In the genomic region with DNA sequence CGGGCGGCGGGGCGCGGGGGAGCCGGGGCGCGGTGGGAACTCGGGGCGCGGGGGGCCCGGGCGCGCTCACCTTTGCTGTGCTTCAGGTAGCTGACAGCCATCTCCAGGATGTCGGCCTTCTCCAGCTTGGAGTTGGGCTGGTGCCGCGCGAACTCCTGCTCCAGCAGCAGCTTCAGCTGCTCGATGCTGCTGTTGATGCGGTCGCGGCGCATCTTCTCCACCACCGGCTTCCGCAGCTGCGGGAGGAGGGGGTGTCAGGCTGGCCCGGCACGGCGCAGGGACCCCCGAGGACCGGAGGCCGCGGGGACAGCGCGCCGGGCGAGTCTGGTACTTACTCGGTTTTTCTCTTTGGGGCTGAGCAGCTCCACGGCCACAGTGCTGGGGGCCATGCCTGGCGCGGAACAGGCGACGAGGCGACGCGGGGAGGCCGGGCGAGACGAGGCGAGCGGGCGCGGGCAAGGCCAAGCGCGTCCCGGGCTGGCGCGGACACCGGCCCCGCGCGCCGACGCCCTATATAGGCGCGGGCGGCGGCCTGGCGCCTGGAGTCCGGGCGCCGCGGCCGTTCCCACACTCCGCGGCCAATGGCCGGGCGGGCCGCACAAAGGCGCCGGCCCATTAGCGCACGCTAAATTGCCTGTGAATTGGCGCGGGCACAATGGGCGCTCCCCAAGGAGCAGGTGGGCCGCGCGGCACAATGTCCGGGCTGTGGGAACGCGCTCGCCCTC, we compare ENCODE assay signal across 10 cellular contexts. TPM values are rescaled to one million over a fixed set of nuclear protein-coding genes. Genes with fewer than 3 reads are reported as not detected.
DNase-seq lines count a peak whose midpoint lies in the region; ATAC-seq, FAIRE-seq and TF ChIP-seq lines count a peak whose summit lies in the region.
"Had no signal": no experiment of that assay in that cellular context is flagged by ENCODE, and none has a peak within 500 bp of the region (broad histone marks: within the 10 kb centered on the region; RNA-seq: fewer than 3 reads in every experiment).

TSS of gene HES5 (minus strand) at position 488 of the 725 bp plus-strand sequence. CDS start at position 389, 99 bp downstream.

- peak within 1 kb of the TSS; percentile 52 for H3K4me3 ChIP-seq in right cardiac atrium (ENCODE audit: low read length)

- H3K4me3 Mint-ChIP-seq in activated T-cell treated with anti-CD3 and anti-CD28 coated beads, Interleukin-2, amount 50 U/mL, for 24 hours, result peak within 1 kb of the TSS; percentile 62
- peak within 1 kb of the TSS; percentile 51 for H3K4me3 Mint-ChIP-seq in stimulated activated effector memory CD8-positive, alpha-beta T cell treated with anti-CD3 and anti-CD28 coated beads, Interleukin-12 subunit alpha, Interleukin-12 subunit beta, amount 100 ng/mL, for 72 hours

- H3K27ac Mint-ChIP-seq in activated T-cell treated with anti-CD3 and anti-CD28 coated beads, Interleukin-2, amount 50 U/mL, for 24 hours, result peak within 1 kb of the TSS; percentile 22
- no peak within 1 kb of the TSS for H3K27ac Mint-ChIP-seq in stimulated activated effector memory CD8-positive, alpha-beta T cell treated with anti-CD3 and anti-CD28 coated beads, Interleukin-12 subunit alpha, Interleukin-12 subunit beta, amount 100 ng/mL, for 72 hours

- no peak for FAIRE-seq in H54 (lab: Jason Lieb, UNC)

- intact Hi-C loops in right cardiac atrium (cut with DNase I), result no loop called here

- H3K36me3 Mint-ChIP-seq in activated T-cell treated with anti-CD3 and anti-CD28 coated beads, Interleukin-2, amount 50 U/mL, for 24 hours (ENCODE audit: low read depth), result peaks cover 6% of the 10 kb centered on the region
- H3K36me3 Mint-ChIP-seq in stimulated activated effector memory CD8-positive, alpha-beta T cell treated with anti-CD3 and anti-CD28 coated beads, Interleukin-12 subunit alpha, Interleukin-12 subunit beta, amount 100 ng/mL, for 72 hours, result peaks cover 6% of the 10 kb centered on the region

- POLR2A ChIA-PET in HEK293T (lab: Yijun Ruan, JAX), result interaction anchor here (8.5 kb wide), 1 partner anchor 16 kb away, joined by 74 read pairs; no protein-coding TSS in a partner anchor

- no peaks in the 10 kb centered on the region for H3K27me3 ChIP-seq in right cardiac atrium (ENCODE audit: control insufficient read depth, insufficient read depth)

- peaks cover 37% of the 10 kb centered on the region for H3K27me3 Mint-ChIP-seq in activated T-cell treated with anti-CD3 and anti-CD28 coated beads, Interleukin-2, amount 50 U/mL, for 24 hours

- DNase-seq in NCI-H187 (lab: John Stamatoyannopoulos, UW) (peak; percentile 44 to 59), NCI-H187 treated with DMSO at 0.1 percent for 48 hours (lab: John Stamatoyannopoulos, UW) (no peak), right cardiac atrium (peak in 2 of 3 donors; percentile 81 to 82), HEK293T (ENCODE audit: extremely low spot score) (no peak), HuH-7.5 (ENCODE audit: low spot score) (no peak), H54 (ENCODE audit: insufficient read length, low spot score) (no peak)
- peak; percentile 53 for DNase-seq in activated T-cell treated with anti-CD3 and anti-CD28 coated beads, Interleukin-2, amount 50 U/mL, for 24 hours
- no peak for DNase-seq in stimulated activated effector memory CD8-positive, alpha-beta T cell treated with anti-CD3 and anti-CD28 coated beads, Interleukin-12 subunit alpha, Interleukin-12 subunit beta, amount 100 ng/mL, for 72 hours (ENCODE audit: low spot score in 2 of 2)

- peaks cover 10% of the 10 kb centered on the region for H3K4me1 ChIP-seq in right cardiac atrium (ENCODE audit: control insufficient read depth, insufficient read depth, low read length)

- CTCF ChIA-PET in HEK293T (lab: Yijun Ruan, JAX), result no interaction called here

- no peaks in the 10 kb centered on the region for H3K9me3 ChIP-seq in right cardiac atrium (ENCODE audit: control insufficient read depth, low read length)

- peaks cover 27% of the 10 kb centered on the region for H3K4me1 Mint-ChIP-seq in activated T-cell treated with anti-CD3 and anti-CD28 coated beads, Interleukin-2, amount 50 U/mL, for 24 hours (ENCODE audit: low read depth)
- H3K4me1 Mint-ChIP-seq in stimulated activated effector memory CD8-positive, alpha-beta T cell treated with anti-CD3 and anti-CD28 coated beads, Interleukin-12 subunit alpha, Interleukin-12 subunit beta, amount 100 ng/mL, for 72 hours, result peaks cover 14% of the 10 kb centered on the region

- no peak for TF ChIP-seq POLR2A in H54 (IDR thresholded peaks at IDR 0.05; ENCODE audit: low read depth, low read length)

- H3K27ac ChIP-seq in right cardiac atrium (ENCODE audit: low read length), result peak within 1 kb of the TSS; percentile 33

- no peaks in the 10 kb centered on the region for H3K9me3 Mint-ChIP-seq in activated T-cell treated with anti-CD3 and anti-CD28 coated beads, Interleukin-2, amount 50 U/mL, for 24 hours
- no peaks in the 10 kb centered on the region for H3K9me3 Mint-ChIP-seq in stimulated activated effector memory CD8-positive, alpha-beta T cell treated with anti-CD3 and anti-CD28 coated beads, Interleukin-12 subunit alpha, Interleukin-12 subunit beta, amount 100 ng/mL, for 72 hours
- H3K9me3 Mint-ChIP-seq: activated naive CD4-positive, alpha-beta T cell treated with anti-CD3 and anti-CD28 coated beads, Interleukin-2, amount 50 U/mL, for 72 hours had no signal

- ATAC-seq in right cardiac atrium, result peak; percentile 5 to 39
- ATAC-seq in stimulated activated effector memory CD8-positive, alpha-beta T cell treated with anti-CD3 and anti-CD28 coated beads, Interleukin-12 subunit alpha, Interleukin-12 subunit beta, amount 100 ng/mL, for 72 hours, result no peak
- ATAC-seq: activated naive CD4-positive, alpha-beta T cell treated with anti-CD3 and anti-CD28 coated beads, Interleukin-2, amount 50 U/mL, for 72 hours had no signal

- 1% methylated on average over 93 of the region's 93 CpGs for WGBS in right cardiac atrium

TF ChIP-seq in HEK293T, 16 proteins besides CTCF, POLR2A, EP300 and RAD21:
- no peak for TF ChIP-seq FOXA1 (IDR thresholded peaks at IDR 0.05)
- TF ChIP-seq CTBP1 (IDR thresholded peaks at IDR 0.05; ENCODE audit: borderline replicate concordance), result no peak
- no peak for TF ChIP-seq ARNT (IDR thresholded peaks at IDR 0.05)
- TF ChIP-seq TARDBP (IDR thresholded peaks at IDR 0.05), result no peak
- no peak for TF ChIP-seq SP1 (IDR thresholded peaks at IDR 0.05)
- no peak for TF ChIP-seq HDGF (IDR thresholded peaks at IDR 0.05; ENCODE audit: borderline replicate concordance)
- TF ChIP-seq ZNF384 (IDR thresholded peaks at IDR 0.05), result no peak
- TF ChIP-seq FOXK2 (IDR thresholded peaks at IDR 0.05), result no peak
- no peak for TF ChIP-seq FOXM1 (IDR thresholded peaks at IDR 0.05; ENCODE audit: borderline replicate concordance)

RNA-seq across cellular contexts. Expression of gene HES5, which starts in this region (rescaled TPM):
- 1 to 10 TPM in 2 of 4 donors, under 1 TPM in 2; 0.61 to 1.8 (median 1.2) TPM for total RNA-seq in right cardiac atrium
- polyA plus RNA-seq in right cardiac atrium, result 0.52 TPM
- polyA plus RNA-seq: BJ had no signal

Comparison
In these comparisons a context has a peak if more than half of its experiments do, and no peak if none do; other contexts are left out.
1. DNase-seq: peak in NCI-H187 (2 of 2), activated T-cell treated with anti-CD3 and anti-CD28 coated beads, Interleukin-2, amount 50 U/mL, for 24 hours (single experiment) and right cardiac atrium (2 of 3); none in NCI-H187 treated with DMSO at 0.1 percent for 48 hours (single experiment), stimulated activated effector memory CD8-positive, alpha-beta T cell treated with anti-CD3 and anti-CD28 coated beads, Interleukin-12 subunit alpha, Interleukin-12 subunit beta, amount 100 ng/mL, for 72 hours (0 of 2), HEK293T (single experiment), HuH-7.5 (single experiment) and H54 (single experiment).